In the genomic region with DNA sequence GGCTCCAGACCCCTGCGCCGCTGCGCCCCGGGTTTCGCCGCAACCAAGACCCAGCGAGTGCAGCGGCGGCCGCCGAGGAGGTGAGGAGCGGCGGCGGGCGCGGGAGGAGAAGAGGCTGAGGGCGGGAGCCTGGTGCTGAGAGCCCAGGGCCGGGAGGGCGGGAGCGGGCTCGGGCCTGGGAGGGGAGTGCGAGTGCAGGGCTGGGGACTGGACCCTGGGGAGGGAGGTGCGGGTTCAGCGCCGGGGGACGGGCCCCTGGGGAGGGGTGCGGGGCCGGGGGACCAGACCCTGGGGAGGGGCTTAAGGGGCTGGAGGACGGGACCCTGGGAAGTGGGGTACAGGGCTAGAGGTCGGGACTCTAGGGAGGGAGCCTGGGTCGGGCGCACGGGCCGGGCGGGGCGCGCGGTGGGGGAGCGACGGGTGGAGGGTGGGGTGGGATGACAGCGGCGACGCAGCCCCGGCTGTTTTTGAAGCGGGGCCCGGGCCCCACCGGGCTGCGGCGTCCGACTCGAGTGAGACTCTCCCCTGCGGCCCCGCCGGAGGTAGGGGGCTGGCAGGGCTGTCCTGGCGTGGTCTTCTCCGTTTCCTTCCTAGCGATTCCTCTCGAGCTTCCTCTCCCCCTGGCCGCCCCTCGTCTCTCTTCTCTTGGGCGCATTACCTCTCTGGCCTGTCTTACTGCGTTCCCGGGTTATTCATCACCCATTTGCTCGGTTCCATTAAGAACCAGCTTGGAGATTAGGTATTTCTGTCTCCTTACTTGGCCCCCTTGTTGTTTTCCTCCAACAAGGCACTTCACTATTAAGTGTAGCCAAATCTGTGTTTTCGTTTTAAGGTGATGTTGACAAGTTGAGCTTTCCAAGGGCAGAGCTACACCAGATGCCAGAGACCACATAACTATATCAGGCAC, we compare ENCODE assay signal across 8 cellular contexts. TPM values are rescaled to one million over a fixed set of nuclear protein-coding genes. Genes with fewer than 3 reads are reported as not detected.
A peak's percentile ranks its signal among the peaks of the same experiment; 100 is the strongest.
DNase-seq lines count a peak whose midpoint lies in the region; ATAC-seq and TF ChIP-seq lines count a peak whose summit lies in the region.

No MANE protein-coding gene starts in this region.

- ATAC-seq in GM19395 (IDR thresholded peaks at IDR 0.05; ENCODE audit: unreplicated experiment) (peak; percentile 28), HG03520 (IDR thresholded peaks at IDR 0.05; ENCODE audit: unreplicated experiment) (peak; percentile 21), GM21786 (IDR thresholded peaks at IDR 0.05; ENCODE audit: unreplicated experiment) (no peak)

- peaks cover 54% of the 10 kb centered on the region for H3K4me1 Mint-ChIP-seq in activated CD4-positive, alpha-beta memory T cell treated with anti-CD3 and anti-CD28 coated beads for 36 hours (ENCODE audit: low read depth)
- H3K4me1 Mint-ChIP-seq in endothelial cell (ENCODE audit: unreplicated experiment) = peaks cover 31% of the 10 kb centered on the region

- CTCF ChIA-PET in activated CD4-positive, alpha-beta memory T cell treated with anti-CD3 and anti-CD28 coated beads for 36 hours (lab: Charles Lee) = interaction anchor here (0.7 to 2.0 kb wide), 9 partner anchors 8 to 509 kb away, joined by 3 to 14 read pairs (median 3); no protein-coding TSS in a partner anchor

- H3K4me3 Mint-ChIP-seq in activated CD4-positive, alpha-beta memory T cell treated with anti-CD3 and anti-CD28 coated beads for 36 hours = peak overlapping the region; percentile 99
- H3K4me3 Mint-ChIP-seq in endothelial cell (ENCODE audit: unreplicated experiment) = peak overlapping the region; percentile 98

- H3K27ac ChIP-seq in thymus (ENCODE audit: low read depth) = peak overlapping the region; percentile 96

- no peaks in the 10 kb centered on the region for H3K9me3 ChIP-seq in BE2C
- no peaks in the 10 kb centered on the region for H3K9me3 ChIP-seq in mucosa of stomach (ENCODE audit: control insufficient read depth, low read length)
- no peaks in the 10 kb centered on the region for H3K9me3 ChIP-seq in thymus (ENCODE audit: control insufficient read depth)

- H3K36me3 Mint-ChIP-seq in activated CD4-positive, alpha-beta memory T cell treated with anti-CD3 and anti-CD28 coated beads for 36 hours = peaks cover 34% of the 10 kb centered on the region
- peaks cover 19% of the 10 kb centered on the region for H3K36me3 Mint-ChIP-seq in endothelial cell (ENCODE audit: low read depth, unreplicated experiment)

- DNase-seq in BE2C (peak; percentile 41), endothelial cell (ENCODE audit: low spot score) (peak; percentile 47)
- peak; percentile 48 for DNase-seq in activated CD4-positive, alpha-beta memory T cell treated with anti-CD3 and anti-CD28 coated beads for 36 hours

- H3K36me3 ChIP-seq in BE2C (peaks cover 37% of the 10 kb centered on the region), mucosa of stomach (ENCODE audit: control insufficient read depth, insufficient read depth, low read length) (no peaks in the 10 kb centered on the region), thymus (ENCODE audit: control insufficient read depth, insufficient read depth) (peaks cover 12% of the 10 kb centered on the region)

- WGBS in thymus = under 1% methylated on average over 65 of the region's 65 CpGs

- H3K4me3 ChIP-seq in BE2C (ENCODE audit: low read depth, low read length) (peak overlapping the region; percentile 96), mucosa of stomach (ENCODE audit: low read length) (peak overlapping the region; percentile 37), thymus (ENCODE audit: low read length) (peak overlapping the region; percentile 97)

- H3K9me3 Mint-ChIP-seq in activated CD4-positive, alpha-beta memory T cell treated with anti-CD3 and anti-CD28 coated beads for 36 hours = no peaks in the 10 kb centered on the region
- H3K9me3 Mint-ChIP-seq in endothelial cell (ENCODE audit: unreplicated experiment) = no peaks in the 10 kb centered on the region

- TF ChIP-seq CTCF in BE2C (IDR thresholded peaks at IDR 0.05; ENCODE audit: low read depth, low read length) (no peak), endothelial cell (IDR thresholded peaks at IDR 0.05; ENCODE audit: unreplicated experiment) (no peak)

- H3K27me3 Mint-ChIP-seq in activated CD4-positive, alpha-beta memory T cell treated with anti-CD3 and anti-CD28 coated beads for 36 hours = no peaks in the 10 kb centered on the region
- H3K27me3 Mint-ChIP-seq in endothelial cell (ENCODE audit: unreplicated experiment) = peaks cover 8% of the 10 kb centered on the region

- intact Hi-C loops in activated CD4-positive, alpha-beta memory T cell treated with anti-CD3 and anti-CD28 coated beads for 36 hours (cut with micrococcal nuclease) = loop anchor here (5.0 to 10.0 kb wide), 3 partner anchors 37 to 870 kb away; no protein-coding TSS in a partner anchor

- H3K27ac Mint-ChIP-seq in activated CD4-positive, alpha-beta memory T cell treated with anti-CD3 and anti-CD28 coated beads for 36 hours = peak overlapping the region; percentile 95
- peak overlapping the region; percentile 94 for H3K27ac Mint-ChIP-seq in endothelial cell (ENCODE audit: unreplicated experiment)

- H3K4me1 ChIP-seq in BE2C (no peaks in the 10 kb centered on the region; the same call in 1 of the 2 replicates), mucosa of stomach (ENCODE audit: control insufficient read depth, insufficient read depth, low read length) (peaks cover 37% of the 10 kb centered on the region), thymus (ENCODE audit: control insufficient read depth, insufficient read depth, low read length) (peaks cover 22% of the 10 kb centered on the region)

- H3K27me3 ChIP-seq in BE2C = no peaks in the 10 kb centered on the region
- H3K27me3 ChIP-seq in mucosa of stomach (ENCODE audit: control insufficient read depth, insufficient read depth, low read length) = no peaks in the 10 kb centered on the region
- H3K27me3 ChIP-seq in thymus (ENCODE audit: control insufficient read depth, insufficient read depth) = no peaks in the 10 kb centered on the region

- POLR2A ChIA-PET in activated CD4-positive, alpha-beta memory T cell treated with anti-CD3 and anti-CD28 coated beads for 36 hours (lab: Charles Lee) = interaction anchor here (0.6 to 1.6 kb wide), 8 partner anchors 9 to 173 kb away, joined by 3 to 12 read pairs (median 4); no protein-coding TSS in a partner anchor

- peak overlapping the region; percentile 85 for H3K9ac ChIP-seq in mucosa of stomach (ENCODE audit: low read length)

RNA-seq across cellular contexts. Expression of a gene that starts 0.7 kb away (rescaled TPM):
- polyA plus RNA-seq in BE2C (2012; ENCODE audit: insufficient read depth, insufficient read length, low read depth) = 54.2 TPM
- total RNA-seq in activated CD4-positive, alpha-beta memory T cell treated with anti-CD3 and anti-CD28 coated beads for 36 hours = 100 to 1,000 TPM; 150 to 156 TPM
- 103 TPM for total RNA-seq in endothelial cell (ENCODE audit: unreplicated experiment)
- 40.6 TPM for polyA plus RNA-seq in thymus

Comparison
In these comparisons a context has a peak if more than half of its experiments do, and no peak if none do; other contexts are left out.
1. H3K4me3 ChIP-seq: peak in every context shown above with its lines; median percentile 97 in thymus; 96 in BE2C; 37 in mucosa of stomach.